In the genomic region with DNA sequence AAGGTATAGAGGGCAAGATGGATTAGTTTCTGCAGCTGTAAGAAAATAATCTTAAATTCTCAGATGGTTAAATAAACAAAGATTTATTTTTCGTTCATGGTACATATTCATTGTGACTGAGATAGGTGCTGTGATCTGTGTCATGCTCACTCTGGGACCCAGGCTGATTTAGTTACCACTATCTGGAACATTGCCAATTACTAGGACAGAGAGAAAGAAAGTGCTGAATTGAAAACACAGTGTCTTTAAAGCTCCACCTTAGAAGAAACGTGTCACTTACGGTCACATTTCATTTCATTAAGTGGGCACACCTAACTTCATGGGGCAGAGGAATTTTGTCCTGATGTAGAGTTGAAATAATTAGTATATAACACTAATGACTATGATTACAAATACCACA, we compare ENCODE assay signal across 29 cellular contexts.
"Had no signal": no experiment of that assay in that cellular context is flagged by ENCODE, and none has a peak within 500 bp of the region (broad histone marks: within the 10 kb centered on the region; RNA-seq: fewer than 3 reads in every experiment).

No MANE protein-coding gene starts in this region.

- H3K27me3 Mint-ChIP-seq: activated naive CD8-positive, alpha-beta T cell treated with anti-CD3 and anti-CD28 coated beads, Interleukin-2, amount 50 U/mL, for 24 hours; T-helper 17 cell had no signal

- H3K4me1 ChIP-seq: ascending aorta, body of pancreas, Peyer's patch, SJCRH30 had no signal

- H3K9me3 Mint-ChIP-seq: activated naive CD8-positive, alpha-beta T cell treated with anti-CD3 and anti-CD28 coated beads, Interleukin-2, amount 50 U/mL, for 24 hours had no signal

- H3K27me3 ChIP-seq: ascending aorta, body of pancreas, Peyer's patch, SJCRH30 had no signal

- H3K9me3 ChIP-seq: ascending aorta, body of pancreas, Peyer's patch, SJCRH30 had no signal

- DNase-seq: activated CD4-positive, alpha-beta T cell treated with anti-CD3 and anti-CD28 coated beads for 48 hours; activated CD4-positive, alpha-beta T cell treated with anti-CD3 and anti-CD28 coated beads, Interleukin-2, amount 50 U/mL, for 48 hours; activated CD4-positive, CD25-positive, alpha-beta regulatory T cell treated with anti-CD3 and anti-CD28 coated beads, Interleukin-2, amount 50 U/mL, for 72 hours; activated CD8-positive, alpha-beta memory T cell treated with anti-CD3 and anti-CD28 coated beads, Interleukin-2, amount 10 ng/mL, durations not matched to agents 7 days and 5 days; activated effector memory CD4-positive, alpha-beta T cell treated with anti-CD3 and anti-CD28 coated beads, Interleukin-2, amount 50 U/mL, for 16 hours; activated naive CD4-positive, alpha-beta T cell treated with Interleukin-2 at 50 U/mL for 16 hours; activated naive CD8-positive, alpha-beta T cell treated with anti-CD3 and anti-CD28 coated beads, Interleukin-2, amount 50 U/mL, for 24 hours; activated T-cell treated with anti-CD3 and anti-CD28 coated beads, Interleukin-2, amount 50 U/mL, for 24 hours; amniotic stem cell; body of pancreas; central memory CD4-positive, alpha-beta T cell; NCI-H1092 treated with DMSO at 0.1 percent for 48 hours; NCI-H146; NCI-H187 treated with DMSO at 0.1 percent for 48 hours; NCI-H2081 treated with DMSO at 0.1 percent for 48 hours; NCI-H226; NCI-H510A treated with DMSO at 0.1 percent for 48 hours; NK-92 treated with Interleukin-12 subunit alpha and Interleukin-12 subunit beta, amount 100 ng/mL, for 24 hours; Peyer's patch; Right ventricle myocardium superior; T-helper 17 cell; T-helper 9 cell had no signal

- H3K4me1 Mint-ChIP-seq: activated CD8-positive, alpha-beta memory T cell treated with anti-CD3 and anti-CD28 coated beads, Interleukin-2, amount 10 ng/mL, durations not matched to agents 7 days and 5 days; activated naive CD8-positive, alpha-beta T cell treated with anti-CD3 and anti-CD28 coated beads, Interleukin-2, amount 50 U/mL, for 24 hours; IgD-negative memory B cell; T-helper 17 cell; WTC11 had no signal

- H3K36me3 Mint-ChIP-seq: activated CD8-positive, alpha-beta memory T cell treated with anti-CD3 and anti-CD28 coated beads, Interleukin-2, amount 10 ng/mL, durations not matched to agents 7 days and 5 days; activated naive CD4-positive, alpha-beta T cell treated with anti-CD3 and anti-CD28 coated beads, Interleukin-2, amount 50 U/mL, for 72 hours; IgD-negative memory B cell; WTC11 had no signal

- H3K4me3 ChIP-seq: ascending aorta, body of pancreas, coronary artery, Peyer's patch, SJCRH30 had no signal

- H3K4me3 Mint-ChIP-seq: activated CD8-positive, alpha-beta memory T cell treated with anti-CD3 and anti-CD28 coated beads, Interleukin-2, amount 10 ng/mL, durations not matched to agents 7 days and 5 days; activated naive CD8-positive, alpha-beta T cell treated with anti-CD3 and anti-CD28 coated beads, Interleukin-2, amount 50 U/mL, for 24 hours; activated T-cell treated with anti-CD3 and anti-CD28 coated beads, Interleukin-2, amount 50 U/mL, for 24 hours; activated T-helper 1 cell treated with anti-CD3 and anti-CD28 coated beads, Interleukin-12 subunit alpha, Interleukin-12 subunit beta, Interleukin-2, Interleukin-4 antibody, amounts not matched to agents 30 ng/mL and 10 ng/mL and 1 ng/mL, durations not matched to agents 14 hours and 24 hours and 36 hours; IgD-negative memory B cell; T-helper 17 cell; WTC11 had no signal

- H3K27ac Mint-ChIP-seq: activated CD8-positive, alpha-beta memory T cell treated with anti-CD3 and anti-CD28 coated beads, Interleukin-2, amount 10 ng/mL, durations not matched to agents 7 days and 5 days; activated naive CD4-positive, alpha-beta T cell treated with anti-CD3 and anti-CD28 coated beads, Interleukin-2, amount 50 U/mL, for 72 hours; activated naive CD8-positive, alpha-beta T cell treated with anti-CD3 and anti-CD28 coated beads, Interleukin-2, amount 50 U/mL, for 24 hours; activated T-cell treated with anti-CD3 and anti-CD28 coated beads, Interleukin-2, amount 50 U/mL, for 24 hours; activated T-helper 1 cell treated with anti-CD3 and anti-CD28 coated beads, Interleukin-12 subunit alpha, Interleukin-12 subunit beta, Interleukin-2, Interleukin-4 antibody, amounts not matched to agents 30 ng/mL and 10 ng/mL and 1 ng/mL, durations not matched to agents 14 hours and 24 hours and 36 hours; IgD-negative memory B cell; T-helper 17 cell; WTC11 had no signal

- H3K36me3 ChIP-seq: ascending aorta, Peyer's patch, SJCRH30 had no signal
